ENCODE assay signal across 1 cellular context in the genomic region with DNA sequence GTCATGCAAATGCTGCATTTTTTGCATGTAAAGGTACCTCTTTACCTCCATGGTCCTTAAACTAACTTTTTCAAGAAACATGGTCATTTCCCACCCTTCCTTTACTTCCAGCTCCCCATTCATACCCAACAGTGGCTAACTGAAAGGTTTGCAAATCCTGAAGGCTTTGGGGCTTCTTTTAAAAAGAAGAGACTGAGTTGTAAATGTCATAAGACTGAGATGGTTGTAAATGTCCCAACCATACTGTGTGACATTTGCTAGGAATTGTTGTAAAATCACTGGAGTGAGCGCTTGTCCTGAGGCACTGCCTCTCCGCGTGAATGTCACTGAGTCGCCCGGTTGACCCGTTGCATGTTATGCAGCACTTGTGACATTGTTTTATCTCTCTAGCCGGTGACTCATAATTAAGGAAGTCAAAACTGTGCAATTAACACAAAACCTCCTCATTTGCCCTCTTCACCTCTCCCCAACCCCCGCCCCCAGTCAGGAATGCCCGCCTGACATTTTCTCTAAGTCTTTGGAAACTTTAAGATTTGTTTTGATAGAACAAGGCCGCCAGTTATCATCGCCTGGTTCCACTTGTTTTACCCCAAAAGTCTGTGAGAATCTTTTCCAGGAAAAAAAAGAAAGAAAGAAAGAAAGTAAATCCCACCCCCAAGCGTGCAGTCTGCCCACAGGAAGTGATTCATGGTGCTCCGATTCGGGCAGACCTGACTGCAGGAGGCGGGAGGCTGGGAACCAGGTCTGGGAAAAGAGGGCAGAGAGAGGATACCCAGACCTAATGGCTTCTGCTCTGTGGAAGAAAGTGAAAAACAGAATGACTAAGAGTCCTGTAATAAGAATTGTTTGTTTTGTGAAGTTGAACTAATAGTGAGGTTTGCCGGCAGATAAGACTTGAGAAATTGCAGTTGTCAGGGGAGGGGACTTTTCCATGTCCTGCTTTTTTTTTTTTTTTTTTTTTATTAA.
TF ChIP-seq lines count a peak whose summit lies in the region.

No MANE protein-coding gene starts in this region.

TF ChIP-seq in HepG2, 621 proteins besides CTCF, POLR2A, EP300 and RAD21 (continued from another document):
- TF ChIP-seq GATAD1 (CRISPR knock-in tag; IDR thresholded peaks at IDR 0.05) (0 out of 2 replicates have a peak, but pooled peaks have one; percentile 13), RFXANK (CRISPR knock-in tag; IDR thresholded peaks at IDR 0.05) (no peak), GLI4 (CRISPR knock-in tag; IDR thresholded peaks at IDR 0.05; ENCODE audit: borderline replicate concordance) (no peak), MEF2D (CRISPR knock-in tag; IDR thresholded peaks at IDR 0.05) (0 out of 2 replicates have a peak, but pooled peaks have one; percentile 25)
- TF ChIP-seq, protein P1, sequence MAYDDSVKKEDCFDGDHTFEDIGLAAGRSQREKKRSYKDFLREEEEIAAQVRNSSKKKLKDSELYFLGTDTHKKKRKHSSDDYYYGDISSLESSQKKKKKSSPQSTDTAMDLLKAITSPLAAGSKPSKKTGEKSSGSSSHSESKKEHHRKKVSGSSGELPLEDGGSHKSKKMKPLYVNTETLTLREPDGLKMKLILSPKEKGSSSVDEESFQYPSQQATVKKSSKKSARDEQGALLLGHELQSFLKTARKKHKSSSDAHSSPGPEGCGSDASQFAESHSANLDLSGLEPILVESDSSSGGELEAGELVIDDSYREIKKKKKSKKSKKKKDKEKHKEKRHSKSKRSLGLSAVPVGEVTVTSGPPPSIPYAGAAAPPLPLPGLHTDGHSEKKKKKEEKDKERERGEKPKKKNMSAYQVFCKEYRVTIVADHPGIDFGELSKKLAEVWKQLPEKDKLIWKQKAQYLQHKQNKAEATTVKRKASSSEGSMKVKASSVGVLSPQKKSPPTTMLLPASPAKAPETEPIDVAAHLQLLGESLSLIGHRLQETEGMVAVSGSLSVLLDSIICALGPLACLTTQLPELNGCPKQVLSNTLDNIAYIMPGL (CRISPR knock-in tag; IDR thresholded peaks at IDR 0.05; ENCODE audit: borderline replicate concordance in 1 of 2, low read depth in 1 of 2), result no peak
- TF ChIP-seq, protein P2, sequence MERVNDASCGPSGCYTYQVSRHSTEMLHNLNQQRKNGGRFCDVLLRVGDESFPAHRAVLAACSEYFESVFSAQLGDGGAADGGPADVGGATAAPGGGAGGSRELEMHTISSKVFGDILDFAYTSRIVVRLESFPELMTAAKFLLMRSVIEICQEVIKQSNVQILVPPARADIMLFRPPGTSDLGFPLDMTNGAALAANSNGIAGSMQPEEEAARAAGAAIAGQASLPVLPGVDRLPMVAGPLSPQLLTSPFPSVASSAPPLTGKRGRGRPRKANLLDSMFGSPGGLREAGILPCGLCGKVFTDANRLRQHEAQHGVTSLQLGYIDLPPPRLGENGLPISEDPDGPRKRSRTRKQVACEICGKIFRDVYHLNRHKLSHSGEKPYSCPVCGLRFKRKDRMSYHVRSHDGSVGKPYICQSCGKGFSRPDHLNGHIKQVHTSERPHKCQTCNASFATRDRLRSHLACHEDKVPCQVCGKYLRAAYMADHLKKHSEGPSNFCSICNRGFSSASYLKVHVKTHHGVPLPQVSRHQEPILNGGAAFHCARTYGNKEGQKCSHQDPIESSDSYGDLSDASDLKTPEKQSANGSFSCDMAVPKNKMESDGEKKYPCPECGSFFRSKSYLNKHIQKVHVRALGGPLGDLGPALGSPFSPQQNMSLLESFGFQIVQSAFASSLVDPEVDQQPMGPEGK (CRISPR knock-in tag; IDR thresholded peaks at IDR 0.05), result 0 out of 2 replicates have a peak, but pooled peaks have one; percentile 43
